10 cellular contexts compared by ENCODE assay signal in the genomic region with DNA sequence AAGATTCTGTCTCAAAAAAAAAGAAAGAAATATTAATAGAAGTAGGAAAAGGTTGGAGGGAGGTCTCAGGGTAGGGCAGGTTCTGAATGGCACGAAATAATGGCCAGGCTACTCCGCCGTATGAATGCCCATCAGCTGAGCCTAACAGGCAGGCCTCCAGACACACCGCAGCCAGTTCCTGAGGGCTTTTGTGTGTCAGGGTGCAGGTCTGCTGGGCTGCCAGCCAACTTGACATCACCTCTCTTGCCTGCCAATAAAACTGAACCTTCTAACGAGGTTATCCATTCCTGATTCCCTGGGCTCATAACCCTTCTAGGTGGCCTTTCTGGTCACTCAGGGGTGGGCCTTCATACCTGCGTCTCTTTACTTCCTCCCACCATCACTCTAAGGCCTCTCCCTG. TPM values are rescaled to one million over a fixed set of nuclear protein-coding genes. Genes with fewer than 3 reads are reported as not detected.
DNase-seq lines count a peak whose midpoint lies in the region; ATAC-seq and TF ChIP-seq lines count a peak whose summit lies in the region.
"Had no signal": no experiment of that assay in that cellular context is flagged by ENCODE, and none has a peak within 500 bp of the region (broad histone marks: within the 10 kb centered on the region; RNA-seq: fewer than 3 reads in every experiment).

No MANE protein-coding gene starts in this region.

- H3K4me3 ChIP-seq in body of pancreas (no peak overlapping the region), heart right ventricle (peak overlapping the region in 7 of 10 donors; percentile 48 to 73 (median 67)), retinal pigment epithelial cell (ENCODE audit: low read length) (no peak overlapping the region)

- no peaks in the 10 kb centered on the region for H3K27me3 ChIP-seq in body of pancreas
- no peaks in the 10 kb centered on the region for H3K27me3 ChIP-seq in heart right ventricle

- intact Hi-C loops in body of pancreas (cut with DNase I), result no loop called here
- intact Hi-C loops in heart right ventricle (cut with DNase I), result no loop called here

- no peaks in the 10 kb centered on the region for H3K9me3 ChIP-seq in body of pancreas
- no peaks in the 10 kb centered on the region for H3K9me3 ChIP-seq in heart right ventricle

- ATAC-seq in body of pancreas, result peak; percentile 41
- ATAC-seq in heart right ventricle, result peak in 7 of 8 donors; percentile 11 to 47 (median 27)
- no peak for ATAC-seq in GM21786 (IDR thresholded peaks at IDR 0.05; ENCODE audit: unreplicated experiment)
- ATAC-seq: T-helper 17 cell had no signal

- TF ChIP-seq CTCF in body of pancreas (IDR thresholded peaks at IDR 0.05), result no peak
- no peak for TF ChIP-seq CTCF in heart right ventricle (IDR thresholded peaks at IDR 0.05)
- no peak for TF ChIP-seq CTCF in retinal pigment epithelial cell (conservative IDR thresholded peaks at IDR 0.05; ENCODE audit: low read depth, low read length)

- H3K27ac ChIP-seq in body of pancreas (peak overlapping the region in 1 of 4 donors; percentile 14), heart right ventricle (peak overlapping the region in 9 of 10 donors; percentile 42 to 97 (median 89))

- peaks cover 9% of the 10 kb centered on the region for H3K4me1 ChIP-seq in body of pancreas
- H3K4me1 ChIP-seq in heart right ventricle, result peaks cover 14 to 57% (median 43%) of the 10 kb centered on the region in 9 donors

- no peak for TF ChIP-seq POLR2A in body of pancreas (IDR thresholded peaks at IDR 0.05)

- DNase-seq in NCI-H1092 (lab: John Stamatoyannopoulos, UW), result peak; percentile 58
- peak; percentile 36 to 62 (median 50) for DNase-seq in body of pancreas
- DNase-seq in heart right ventricle, result peak; percentile 49 to 60
- DNase-seq in retinal pigment epithelial cell (ENCODE audit: low read depth), result peak; percentile 34
- no peak for DNase-seq in SK-N-DZ (ENCODE audit: low spot score)
- no peak for DNase-seq in NOMO-1 (lab: John Stamatoyannopoulos, UW; ENCODE audit: unreplicated experiment in 2 of 2)
- no peak for DNase-seq in effector CD4-positive, alpha-beta T cell
- DNase-seq: occipital lobe, T-helper 17 cell had no signal

- H3K36me3 ChIP-seq in body of pancreas (replicated peaks in 1 of 2; ENCODE audit: insufficient read depth in 1 of 2, low read depth in 2 of 2) (no peaks in the 10 kb centered on the region), heart right ventricle (peaks cover 0 to 14% (median 0%) of the 10 kb centered on the region in 9 donors)

- 30 to 48% methylated on average over 6 of the region's 6 CpGs for WGBS in body of pancreas, 2 donors
- WGBS in heart right ventricle, 2 donors, result 33 to 34% methylated on average over 6 of the region's 6 CpGs

RNA-seq across cellular contexts. Expression of a gene that starts 3.0 kb away (rescaled TPM):
- 10 to 100 TPM in 1 of 2 donors, 1 to 10 TPM in 1; 8.8 to 38.6 TPM for total RNA-seq in body of pancreas
- total RNA-seq in heart right ventricle, result 100 to 1,000 TPM in 8 of 10 donors, 10 to 100 TPM in 2; 76.5 to 473 (median 148) TPM
- 100 to 1,000 TPM; 719 to 721 TPM for polyA plus RNA-seq in heart right ventricle
- not detected in 2 replicates for polyA plus RNA-seq in SK-N-DZ (2014; cell fraction: cytosol; rRNA removed)
- polyA plus RNA-seq in SK-N-DZ (2014; cell fraction: nucleus; rRNA removed), result 2.1 and 3.0 TPM in 2 replicates

RNA-seq across cellular contexts. Expression of a gene that starts 15.9 kb away (rescaled TPM):
- total RNA-seq in body of pancreas (10 to 100 TPM; 12.7 to 66.3 TPM), heart right ventricle (10 to 100 TPM; 41.5 to 92.9 (median 63.2) TPM)
- polyA plus RNA-seq in heart right ventricle, result 100 to 1,000 TPM in 1 of 2 donors, 10 to 100 TPM in 1; 83.3 to 122 TPM
- polyA plus RNA-seq in SK-N-DZ (2014; cell fraction: cytosol; rRNA removed), result 11.7 and 29.6 TPM in 2 replicates
- 11.0 and 13.2 TPM in 2 replicates for polyA plus RNA-seq in SK-N-DZ (2014; cell fraction: nucleus; rRNA removed)

RNA-seq across cellular contexts. Expression of a gene that starts 32.4 kb away (rescaled TPM):
- total RNA-seq in body of pancreas (1 to 10 TPM; 3.4 to 5.6 TPM), heart right ventricle (10 to 100 TPM in 9 of 10 donors, 1 to 10 TPM in 1; 7.7 to 23.9 (median 16.2) TPM)
- polyA plus RNA-seq in heart right ventricle, result 10 to 100 TPM; 28.8 to 47.4 TPM
- polyA plus RNA-seq in SK-N-DZ (2014; cell fraction: cytosol; rRNA removed), result 21.3 and 23.2 TPM in 2 replicates
- polyA plus RNA-seq in SK-N-DZ (2014; cell fraction: nucleus; rRNA removed), result 17.4 and 17.5 TPM in 2 replicates

RNA-seq across cellular contexts. Expression of a gene that starts 32.5 kb away (rescaled TPM):
- total RNA-seq in body of pancreas (10 to 100 TPM; 48.0 to 95.6 TPM), heart right ventricle (100 to 1,000 TPM; 190 to 269 (median 240) TPM)
- 100 to 1,000 TPM in 1 of 2 donors, 10 to 100 TPM in 1; 94.1 to 160 TPM for polyA plus RNA-seq in heart right ventricle
- 76.0 and 87.2 TPM in 2 replicates for polyA plus RNA-seq in SK-N-DZ (2014; cell fraction: cytosol; rRNA removed)
- 46.3 and 55.4 TPM in 2 replicates for polyA plus RNA-seq in SK-N-DZ (2014; cell fraction: nucleus; rRNA removed)

Comparison
In these comparisons a context has a peak if more than half of its experiments do, and no peak if none do; other contexts are left out.
1. DNase-seq: peak in NCI-H1092 (single experiment), body of pancreas (4 of 4), heart right ventricle (2 of 2) and retinal pigment epithelial cell (single experiment); none in SK-N-DZ (single experiment), NOMO-1 (0 of 2) and effector CD4-positive, alpha-beta T cell (single experiment).
2. H3K4me3 ChIP-seq: peak in heart right ventricle (7 of 10); none in body of pancreas (0 of 2) and retinal pigment epithelial cell (single experiment).